ENCODE assay signal across 1 cellular context in the genomic region with DNA sequence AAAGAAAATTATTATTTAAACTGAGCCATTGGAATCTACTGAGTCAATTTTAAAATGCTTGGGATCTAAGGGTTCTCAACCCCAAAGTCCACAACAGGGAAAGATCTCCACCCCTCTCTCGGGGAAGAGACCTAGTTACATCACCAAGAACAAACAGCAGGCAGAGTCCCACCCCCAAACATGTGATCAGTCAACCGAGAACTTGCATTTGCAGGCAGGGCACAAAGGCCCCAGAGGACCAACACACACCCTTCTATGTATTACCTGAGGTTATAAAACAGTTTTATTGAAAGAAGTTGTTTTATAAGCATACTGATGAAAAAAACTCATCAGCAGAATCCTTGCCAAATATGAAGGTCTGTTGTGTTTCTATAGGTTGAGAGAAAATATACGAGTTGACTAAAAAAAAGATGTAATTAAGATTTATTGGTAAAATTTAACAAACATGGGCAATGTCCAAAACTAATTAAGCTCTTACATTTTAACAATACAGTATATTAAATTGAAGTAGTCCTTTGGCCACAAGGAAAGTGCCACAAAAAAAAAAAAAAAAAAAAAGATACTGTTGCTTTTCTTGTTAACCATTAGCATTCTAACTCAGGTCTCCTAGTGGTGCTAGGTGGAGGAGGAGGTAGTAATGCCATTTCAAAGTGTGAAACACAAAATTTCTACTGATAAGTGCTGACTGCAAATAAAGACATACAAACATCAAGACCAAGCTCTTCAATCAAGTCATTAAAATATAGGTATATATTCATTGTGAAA.
TF ChIP-seq lines count a peak whose summit lies in the region.

No MANE protein-coding gene starts in this region.

TF ChIP-seq in HepG2, 621 proteins besides CTCF, POLR2A, EP300 and RAD21 (continued from another document and continues in another):
- TF ChIP-seq, protein P1, sequence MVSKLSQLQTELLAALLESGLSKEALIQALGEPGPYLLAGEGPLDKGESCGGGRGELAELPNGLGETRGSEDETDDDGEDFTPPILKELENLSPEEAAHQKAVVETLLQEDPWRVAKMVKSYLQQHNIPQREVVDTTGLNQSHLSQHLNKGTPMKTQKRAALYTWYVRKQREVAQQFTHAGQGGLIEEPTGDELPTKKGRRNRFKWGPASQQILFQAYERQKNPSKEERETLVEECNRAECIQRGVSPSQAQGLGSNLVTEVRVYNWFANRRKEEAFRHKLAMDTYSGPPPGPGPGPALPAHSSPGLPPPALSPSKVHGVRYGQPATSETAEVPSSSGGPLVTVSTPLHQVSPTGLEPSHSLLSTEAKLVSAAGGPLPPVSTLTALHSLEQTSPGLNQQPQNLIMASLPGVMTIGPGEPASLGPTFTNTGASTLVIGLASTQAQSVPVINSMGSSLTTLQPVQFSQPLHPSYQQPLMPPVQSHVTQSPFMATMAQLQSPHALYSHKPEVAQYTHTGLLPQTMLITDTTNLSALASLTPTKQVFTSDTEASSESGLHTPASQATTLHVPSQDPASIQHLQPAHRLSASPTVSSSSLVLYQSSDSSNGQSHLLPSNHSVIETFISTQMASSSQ (IDR thresholded peaks at IDR 0.05; ENCODE audit: low read depth), result no peak
- TF ChIP-seq, protein P1 (CRISPR knock-in tag; IDR thresholded peaks at IDR 0.05; ENCODE audit: borderline replicate concordance), result no peak
- TF ChIP-seq CENPBD1 (CRISPR knock-in tag; IDR thresholded peaks at IDR 0.05; ENCODE audit: borderline replicate concordance, low read depth), result no peak
- TF ChIP-seq ZSCAN20 (CRISPR knock-in tag; IDR thresholded peaks at IDR 0.05; ENCODE audit: borderline replicate concordance), result no peak
- peak; percentile 36 for TF ChIP-seq XRCC5 (optimal IDR thresholded peaks at IDR 0.05; ENCODE audit: low read length)
- TF ChIP-seq, protein P2, sequence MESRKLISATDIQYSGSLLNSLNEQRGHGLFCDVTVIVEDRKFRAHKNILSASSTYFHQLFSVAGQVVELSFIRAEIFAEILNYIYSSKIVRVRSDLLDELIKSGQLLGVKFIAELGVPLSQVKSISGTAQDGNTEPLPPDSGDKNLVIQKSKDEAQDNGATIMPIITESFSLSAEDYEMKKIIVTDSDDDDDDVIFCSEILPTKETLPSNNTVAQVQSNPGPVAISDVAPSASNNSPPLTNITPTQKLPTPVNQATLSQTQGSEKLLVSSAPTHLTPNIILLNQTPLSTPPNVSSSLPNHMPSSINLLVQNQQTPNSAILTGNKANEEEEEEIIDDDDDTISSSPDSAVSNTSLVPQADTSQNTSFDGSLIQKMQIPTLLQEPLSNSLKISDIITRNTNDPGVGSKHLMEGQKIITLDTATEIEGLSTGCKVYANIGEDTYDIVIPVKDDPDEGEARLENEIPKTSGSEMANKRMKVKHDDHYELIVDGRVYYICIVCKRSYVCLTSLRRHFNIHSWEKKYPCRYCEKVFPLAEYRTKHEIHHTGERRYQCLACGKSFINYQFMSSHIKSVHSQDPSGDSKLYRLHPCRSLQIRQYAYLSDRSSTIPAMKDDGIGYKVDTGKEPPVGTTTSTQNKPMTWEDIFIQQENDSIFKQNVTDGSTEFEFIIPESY (CRISPR knock-in tag; IDR thresholded peaks at IDR 0.05), result 0 out of 2 replicates have a peak, but pooled peaks have one; percentile 12
- peak; percentile 72 for TF ChIP-seq HDAC1 (CRISPR knock-in tag; IDR thresholded peaks at IDR 0.05)
- TF ChIP-seq RFXANK (CRISPR knock-in tag; IDR thresholded peaks at IDR 0.05), result peak; percentile 64; the same call in 1 of the 2 replicates
- no peak for TF ChIP-seq SMARCE1 (IDR thresholded peaks at IDR 0.05; ENCODE audit: borderline replicate concordance)
- TF ChIP-seq SKI (IDR thresholded peaks at IDR 0.05; ENCODE audit: partially characterized antibody), result peak; percentile 35
- TF ChIP-seq ZBTB38 (CRISPR knock-in tag; IDR thresholded peaks at IDR 0.05), result no peak
- TF ChIP-seq ZBTB44 (CRISPR knock-in tag; IDR thresholded peaks at IDR 0.05), result no peak
- TF ChIP-seq ATAD3A (CRISPR knock-in tag; IDR thresholded peaks at IDR 0.05), result no peak
- 0 out of 2 replicates have a peak, but pooled peaks have one; percentile 52 for TF ChIP-seq SIN3A (IDR thresholded peaks at IDR 0.05; ENCODE audit: borderline replicate concordance, low read depth, low read length)
- no peak for TF ChIP-seq NBN (conservative IDR thresholded peaks at IDR 0.05)
- TF ChIP-seq, protein P3, sequence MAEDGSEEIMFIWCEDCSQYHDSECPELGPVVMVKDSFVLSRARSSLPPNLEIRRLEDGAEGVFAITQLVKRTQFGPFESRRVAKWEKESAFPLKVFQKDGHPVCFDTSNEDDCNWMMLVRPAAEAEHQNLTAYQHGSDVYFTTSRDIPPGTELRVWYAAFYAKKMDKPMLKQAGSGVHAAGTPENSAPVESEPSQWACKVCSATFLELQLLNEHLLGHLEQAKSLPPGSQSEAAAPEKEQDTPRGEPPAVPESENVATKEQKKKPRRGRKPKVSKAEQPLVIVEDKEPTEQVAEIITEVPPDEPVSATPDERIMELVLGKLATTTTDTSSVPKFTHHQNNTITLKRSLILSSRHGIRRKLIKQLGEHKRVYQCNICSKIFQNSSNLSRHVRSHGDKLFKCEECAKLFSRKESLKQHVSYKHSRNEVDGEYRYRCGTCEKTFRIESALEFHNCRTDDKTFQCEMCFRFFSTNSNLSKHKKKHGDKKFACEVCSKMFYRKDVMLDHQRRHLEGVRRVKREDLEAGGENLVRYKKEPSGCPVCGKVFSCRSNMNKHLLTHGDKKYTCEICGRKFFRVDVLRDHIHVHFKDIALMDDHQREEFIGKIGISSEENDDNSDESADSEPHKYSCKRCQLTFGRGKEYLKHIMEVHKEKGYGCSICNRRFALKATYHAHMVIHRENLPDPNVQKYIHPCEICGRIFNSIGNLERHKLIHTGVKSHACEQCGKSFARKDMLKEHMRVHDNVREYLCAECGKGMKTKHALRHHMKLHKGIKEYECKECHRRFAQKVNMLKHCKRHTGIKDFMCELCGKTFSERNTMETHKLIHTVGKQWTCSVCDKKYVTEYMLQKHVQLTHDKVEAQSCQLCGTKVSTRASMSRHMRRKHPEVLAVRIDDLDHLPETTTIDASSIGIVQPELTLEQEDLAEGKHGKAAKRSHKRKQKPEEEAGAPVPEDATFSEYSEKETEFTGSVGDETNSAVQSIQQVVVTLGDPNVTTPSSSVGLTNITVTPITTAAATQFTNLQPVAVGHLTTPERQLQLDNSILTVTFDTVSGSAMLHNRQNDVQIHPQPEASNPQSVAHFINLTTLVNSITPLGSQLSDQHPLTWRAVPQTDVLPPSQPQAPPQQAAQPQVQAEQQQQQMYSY (CRISPR knock-in tag; IDR thresholded peaks at IDR 0.05), result no peak
- TF ChIP-seq ZBTB3 (CRISPR knock-in tag; IDR thresholded peaks at IDR 0.05; ENCODE audit: borderline replicate concordance, low read depth), result no peak
- no peak for TF ChIP-seq JUND (CRISPR knock-in tag; IDR thresholded peaks at IDR 0.05)
- TF ChIP-seq ZNF614 (CRISPR knock-in tag; IDR thresholded peaks at IDR 0.05; ENCODE audit: borderline replicate concordance), result peak; percentile 71; the same call in 1 of the 2 replicates
- TF ChIP-seq, protein P4, sequence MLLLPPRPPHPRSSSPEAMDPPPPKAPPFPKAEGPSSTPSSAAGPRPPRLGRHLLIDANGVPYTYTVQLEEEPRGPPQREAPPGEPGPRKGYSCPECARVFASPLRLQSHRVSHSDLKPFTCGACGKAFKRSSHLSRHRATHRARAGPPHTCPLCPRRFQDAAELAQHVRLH (CRISPR knock-in tag; IDR thresholded peaks at IDR 0.05; ENCODE audit: borderline replicate concordance, low read depth), result peak; percentile 67; the same call in 1 of the 2 replicates
- no peak for TF ChIP-seq GATA4 (IDR thresholded peaks at IDR 0.05; ENCODE audit: borderline replicate concordance, low read depth)
- TF ChIP-seq, protein P5, sequence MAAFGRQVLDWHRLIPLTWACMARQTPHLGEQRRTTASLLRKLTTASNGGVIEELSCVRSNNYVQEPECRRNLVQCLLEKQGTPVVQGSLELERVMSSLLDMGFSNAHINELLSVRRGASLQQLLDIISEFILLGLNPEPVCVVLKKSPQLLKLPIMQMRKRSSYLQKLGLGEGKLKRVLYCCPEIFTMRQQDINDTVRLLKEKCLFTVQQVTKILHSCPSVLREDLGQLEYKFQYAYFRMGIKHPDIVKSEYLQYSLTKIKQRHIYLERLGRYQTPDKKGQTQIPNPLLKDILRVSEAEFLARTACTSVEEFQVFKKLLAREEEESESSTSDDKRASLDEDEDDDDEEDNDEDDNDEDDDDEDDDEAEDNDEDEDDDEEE (CRISPR knock-in tag; IDR thresholded peaks at IDR 0.05), result no peak
- TF ChIP-seq, protein P6, sequence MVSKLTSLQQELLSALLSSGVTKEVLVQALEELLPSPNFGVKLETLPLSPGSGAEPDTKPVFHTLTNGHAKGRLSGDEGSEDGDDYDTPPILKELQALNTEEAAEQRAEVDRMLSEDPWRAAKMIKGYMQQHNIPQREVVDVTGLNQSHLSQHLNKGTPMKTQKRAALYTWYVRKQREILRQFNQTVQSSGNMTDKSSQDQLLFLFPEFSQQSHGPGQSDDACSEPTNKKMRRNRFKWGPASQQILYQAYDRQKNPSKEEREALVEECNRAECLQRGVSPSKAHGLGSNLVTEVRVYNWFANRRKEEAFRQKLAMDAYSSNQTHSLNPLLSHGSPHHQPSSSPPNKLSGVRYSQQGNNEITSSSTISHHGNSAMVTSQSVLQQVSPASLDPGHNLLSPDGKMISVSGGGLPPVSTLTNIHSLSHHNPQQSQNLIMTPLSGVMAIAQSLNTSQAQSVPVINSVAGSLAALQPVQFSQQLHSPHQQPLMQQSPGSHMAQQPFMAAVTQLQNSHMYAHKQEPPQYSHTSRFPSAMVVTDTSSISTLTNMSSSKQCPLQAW (CRISPR knock-in tag; IDR thresholded peaks at IDR 0.05), result no peak
- no peak for TF ChIP-seq YY1 (IDR thresholded peaks at IDR 0.05; ENCODE audit: insufficient read depth, insufficient replicate concordance, low read depth, low read length)
- no peak for TF ChIP-seq PLSCR1 (CRISPR knock-in tag; IDR thresholded peaks at IDR 0.05; ENCODE audit: borderline replicate concordance)
- no peak for TF ChIP-seq ZNF432 (CRISPR knock-in tag; IDR thresholded peaks at IDR 0.05; ENCODE audit: borderline replicate concordance)
- TF ChIP-seq, protein P7, sequence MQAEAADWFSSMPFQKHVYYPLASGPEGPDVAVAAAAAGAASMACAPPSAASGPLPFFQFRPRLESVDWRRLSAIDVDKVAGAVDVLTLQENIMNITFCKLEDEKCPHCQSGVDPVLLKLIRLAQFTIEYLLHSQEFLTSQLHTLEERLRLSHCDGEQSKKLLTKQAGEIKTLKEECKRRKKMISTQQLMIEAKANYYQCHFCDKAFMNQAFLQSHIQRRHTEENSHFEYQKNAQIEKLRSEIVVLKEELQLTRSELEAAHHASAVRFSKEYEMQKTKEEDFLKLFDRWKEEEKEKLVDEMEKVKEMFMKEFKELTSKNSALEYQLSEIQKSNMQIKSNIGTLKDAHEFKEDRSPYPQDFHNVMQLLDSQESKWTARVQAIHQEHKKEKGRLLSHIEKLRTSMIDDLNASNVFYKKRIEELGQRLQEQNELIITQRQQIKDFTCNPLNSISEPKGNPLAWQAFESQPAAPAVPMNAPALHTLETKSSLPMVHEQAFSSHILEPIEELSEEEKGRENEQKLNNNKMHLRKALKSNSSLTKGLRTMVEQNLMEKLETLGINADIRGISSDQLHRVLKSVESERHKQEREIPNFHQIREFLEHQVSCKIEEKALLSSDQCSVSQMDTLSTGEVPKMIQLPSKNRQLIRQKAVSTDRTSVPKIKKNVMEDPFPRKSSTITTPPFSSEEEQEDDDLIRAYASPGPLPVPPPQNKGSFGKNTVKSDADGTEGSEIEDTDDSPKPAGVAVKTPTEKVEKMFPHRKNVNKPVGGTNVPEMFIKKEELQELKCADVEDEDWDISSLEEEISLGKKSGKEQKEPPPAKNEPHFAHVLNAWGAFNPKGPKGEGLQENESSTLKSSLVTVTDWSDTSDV (CRISPR knock-in tag; IDR thresholded peaks at IDR 0.05), result no peak
- TF ChIP-seq, protein P8, sequence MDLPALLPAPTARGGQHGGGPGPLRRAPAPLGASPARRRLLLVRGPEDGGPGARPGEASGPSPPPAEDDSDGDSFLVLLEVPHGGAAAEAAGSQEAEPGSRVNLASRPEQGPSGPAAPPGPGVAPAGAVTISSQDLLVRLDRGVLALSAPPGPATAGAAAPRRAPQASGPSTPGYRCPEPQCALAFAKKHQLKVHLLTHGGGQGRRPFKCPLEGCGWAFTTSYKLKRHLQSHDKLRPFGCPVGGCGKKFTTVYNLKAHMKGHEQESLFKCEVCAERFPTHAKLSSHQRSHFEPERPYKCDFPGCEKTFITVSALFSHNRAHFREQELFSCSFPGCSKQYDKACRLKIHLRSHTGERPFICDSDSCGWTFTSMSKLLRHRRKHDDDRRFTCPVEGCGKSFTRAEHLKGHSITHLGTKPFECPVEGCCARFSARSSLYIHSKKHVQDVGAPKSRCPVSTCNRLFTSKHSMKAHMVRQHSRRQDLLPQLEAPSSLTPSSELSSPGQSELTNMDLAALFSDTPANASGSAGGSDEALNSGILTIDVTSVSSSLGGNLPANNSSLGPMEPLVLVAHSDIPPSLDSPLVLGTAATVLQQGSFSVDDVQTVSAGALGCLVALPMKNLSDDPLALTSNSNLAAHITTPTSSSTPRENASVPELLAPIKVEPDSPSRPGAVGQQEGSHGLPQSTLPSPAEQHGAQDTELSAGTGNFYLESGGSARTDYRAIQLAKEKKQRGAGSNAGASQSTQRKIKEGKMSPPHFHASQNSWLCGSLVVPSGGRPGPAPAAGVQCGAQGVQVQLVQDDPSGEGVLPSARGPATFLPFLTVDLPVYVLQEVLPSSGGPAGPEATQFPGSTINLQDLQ (CRISPR knock-in tag; IDR thresholded peaks at IDR 0.05), result no peak
